Comparison of ENCODE assay signal across 8 cellular contexts in genomic region chr5:81301221-81302015, GRCh38. TPM values are rescaled to one million over a fixed set of nuclear protein-coding genes. Genes with fewer than 3 reads are reported as not detected.
DNase-seq lines count a peak whose midpoint lies in the region; ATAC-seq, FAIRE-seq and TF ChIP-seq lines count a peak whose summit lies in the region.

A gene with protein sequence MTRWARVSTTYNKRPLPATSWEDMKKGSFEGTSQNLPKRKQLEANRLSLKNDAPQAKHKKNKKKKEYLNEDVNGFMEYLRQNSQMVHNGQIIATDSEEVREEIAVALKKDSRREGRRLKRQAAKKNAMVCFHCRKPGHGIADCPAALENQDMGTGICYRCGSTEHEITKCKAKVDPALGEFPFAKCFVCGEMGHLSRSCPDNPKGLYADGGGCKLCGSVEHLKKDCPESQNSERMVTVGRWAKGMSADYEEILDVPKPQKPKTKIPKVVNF (plus strand): TSS chr5:81301587. CDS start chr5:81304758, 3,171 bp downstream.

- H3K36me3 ChIP-seq in rectal smooth muscle tissue (ENCODE audit: control insufficient read depth, insufficient read depth, low read length) (no peaks in the 10 kb centered on the region), aorta (ENCODE audit: control insufficient read depth in 1 of 2, insufficient read depth in 2 of 2, low read length in 1 of 2) (no peaks in the 10 kb centered on the region)

- intact Hi-C loops in aorta (cut with DNase I): loop anchor here (2.0 to 5.0 kb wide), 2 partner anchors 69 kb away; partner anchors contain the start of gene CKMT2 (in 2 of the 2)

- DNase-seq in GM18507 (ENCODE audit: extremely low spot score, insufficient read length, low read depth) (peak; percentile 84), NCI-H2029 treated with DMSO at 0.1 percent for 48 hours (lab: John Stamatoyannopoulos, UW) (peak; percentile 70), T-helper 9 cell (peak; percentile 89), astrocyte of the cerebellum (ENCODE audit: low read depth) (peak; percentile 92), hepatic stellate cell (ENCODE audit: low spot score) (peak; percentile 83), aorta (peak; percentile 97 to 98)

- H3K27ac ChIP-seq in rectal smooth muscle tissue (ENCODE audit: low read depth, low read length): peak within 1 kb of the TSS; percentile 87
- H3K27ac ChIP-seq in aorta (ENCODE audit: low read depth in 1 of 2, low read length in 2 of 2): peak within 1 kb of the TSS; percentile 57 to 87

- peak within 1 kb of the TSS; percentile 85 for H3K9ac ChIP-seq in rectal smooth muscle tissue (ENCODE audit: low read length)

- peaks cover 8% of the 10 kb centered on the region for H3K4me1 ChIP-seq in rectal smooth muscle tissue (ENCODE audit: control insufficient read depth, insufficient read depth, low read length)
- H3K4me1 ChIP-seq in aorta (ENCODE audit: control insufficient read depth in 1 of 2, insufficient read depth in 2 of 2, low read length in 2 of 2): peaks cover 0 to 3% of the 10 kb centered on the region in 2 donors

- H3K27me3 ChIP-seq in rectal smooth muscle tissue (ENCODE audit: control insufficient read depth, insufficient read depth, low read length) (no peaks in the 10 kb centered on the region), aorta (ENCODE audit: control insufficient read depth in 1 of 2, insufficient read depth in 2 of 2, low read length in 1 of 2) (no peaks in the 10 kb centered on the region)

- no peaks in the 10 kb centered on the region for H3K9me3 ChIP-seq in aorta (ENCODE audit: control insufficient read depth, low read length)

- peak; percentile 99 for FAIRE-seq in GM18507 (lab: Jason Lieb, UNC)

- TF ChIP-seq CTCF in astrocyte of the cerebellum (IDR thresholded peaks at IDR 0.05; ENCODE audit: low read depth, low read length, missing control alignments): peak; percentile 17

- peak within 1 kb of the TSS; percentile 92 for H3K4me3 ChIP-seq in astrocyte of the cerebellum (ENCODE audit: low read depth, low read length)
- H3K4me3 ChIP-seq in rectal smooth muscle tissue (ENCODE audit: low read length): peak within 1 kb of the TSS; percentile 91
- peak within 1 kb of the TSS; percentile 41 to 46 for H3K4me3 ChIP-seq in aorta (ENCODE audit: low read length in 2 of 2)

- ATAC-seq in HG02973 (IDR thresholded peaks at IDR 0.05; ENCODE audit: unreplicated experiment): peak; percentile 98
- ATAC-seq in aorta (ENCODE audit: low FRiP score): peak; percentile 98

- 0 to 1% methylated on average over 54 of the region's 54 CpGs for WGBS in aorta, 2 donors

- in situ Hi-C loops in astrocyte of the cerebellum (cut with HindIII; ENCODE audit: low sequenced_read_pairs): no loop called here

RNA-seq across cellular contexts. Expression of the gene that starts here (rescaled TPM):
- total RNA-seq in aorta: 10 to 100 TPM; 21.7 to 24.9 TPM
- polyA plus RNA-seq in aorta: 10 to 100 TPM; 29.2 to 43.3 TPM

Comparison
In these comparisons a context has a peak if more than half of its experiments do, and no peak if none do; other contexts are left out.
1. Peak in every context shown above with its lines: DNase-seq, ATAC-seq, H3K4me3 ChIP-seq and H3K27ac ChIP-seq.